In genomic region chr17:45230787-45231480, GRCh38 we compare ENCODE assay signal across 8 cellular contexts. TPM values are rescaled to one million over a fixed set of nuclear protein-coding genes. Genes with fewer than 3 reads are reported as not detected.
A peak's percentile ranks its signal among the peaks of the same experiment; 100 is the strongest.
DNase-seq lines count a peak whose midpoint lies in the region; ATAC-seq lines count a peak whose summit lies in the region.

No MANE protein-coding gene starts in this region.

- H3K9me3 Mint-ChIP-seq in CD4-positive, alpha-beta memory T cell = no peaks in the 10 kb centered on the region
- no peaks in the 10 kb centered on the region for H3K9me3 Mint-ChIP-seq in activated naive CD4-positive, alpha-beta T cell treated with anti-CD3 and anti-CD28 coated beads, Interleukin-2, amount 50 U/mL, for 72 hours
- no peaks in the 10 kb centered on the region for H3K9me3 Mint-ChIP-seq in memory B cell

- no peak overlapping the region for H3K4me3 ChIP-seq in CD4-positive, alpha-beta memory T cell (ENCODE audit: low read length in 2 of 2)

- H3K27ac Mint-ChIP-seq in CD4-positive, alpha-beta memory T cell = peak overlapping the region; percentile 99 to 100 (median 100)
- peak overlapping the region; percentile 99 to 100 for H3K27ac Mint-ChIP-seq in activated naive CD4-positive, alpha-beta T cell treated with anti-CD3 and anti-CD28 coated beads, Interleukin-2, amount 50 U/mL, for 72 hours
- H3K27ac Mint-ChIP-seq in memory B cell = peak overlapping the region; percentile 98

- H3K27ac ChIP-seq in CD4-positive, alpha-beta memory T cell (ENCODE audit: low read depth, low read length) = peak overlapping the region; percentile 97

- H3K4me3 Mint-ChIP-seq in CD4-positive, alpha-beta memory T cell = peak overlapping the region in 4 of 8 donors; percentile 21 to 100 (median 74)
- peak overlapping the region; percentile 24 for H3K4me3 Mint-ChIP-seq in memory B cell

- no peak for ATAC-seq in activated naive CD4-positive, alpha-beta T cell treated with anti-CD3 and anti-CD28 coated beads, Interleukin-2, amount 50 U/mL, for 72 hours
- ATAC-seq in memory B cell (ENCODE audit: low read depth) (no peak), GM21390 (IDR thresholded peaks at IDR 0.05; ENCODE audit: unreplicated experiment) (no peak)

- peaks cover 58 to 100% (median 76%) of the 10 kb centered on the region in 4 donors for H3K4me1 Mint-ChIP-seq in CD4-positive, alpha-beta memory T cell
- H3K4me1 Mint-ChIP-seq in memory B cell = peaks cover 67% of the 10 kb centered on the region

- no peaks in the 10 kb centered on the region for H3K27me3 Mint-ChIP-seq in CD4-positive, alpha-beta memory T cell
- H3K27me3 Mint-ChIP-seq in memory B cell = no peaks in the 10 kb centered on the region

- CTCF ChIA-PET in CD4-positive, alpha-beta memory T cell (lab: Charles Lee; ENCODE audit: partially characterized antibody) = interaction anchor here (1.2 to 14.0 kb wide), 8 partner anchors 12 to 155 kb away, joined by 3 to 449 read pairs (median 8); partner anchors contain the start of genes ACBD4 and FMNL1

- H3K9me3 ChIP-seq in CD4-positive, alpha-beta memory T cell (ENCODE audit: control insufficient read depth in 1 of 2, low read length in 2 of 2) = no peaks in the 10 kb centered on the region

- H3K4me1 ChIP-seq in CD4-positive, alpha-beta memory T cell (ENCODE audit: insufficient read depth, low read length) = peaks cover 97% of the 10 kb centered on the region

- DNase-seq in CD4-positive, alpha-beta memory T cell = peak in 1 of 5 donors; percentile 32
- DNase-seq in LHCN-M2 (ENCODE audit: low read depth) (peak; percentile 69), memory B cell (ENCODE audit: low spot score in 2 of 2) (no peak), NCI-H526 treated with DMSO at 0.1 percent for 48 hours (lab: John Stamatoyannopoulos, UW) (no peak), germinal center (ENCODE audit: low spot score) (no peak)
- DNase-seq in activated naive CD4-positive, alpha-beta T cell treated with anti-CD3 and anti-CD28 coated beads, Interleukin-2, amount 50 U/mL, for 72 hours (ENCODE audit: low spot score in 2 of 2) = no peak
- DNase-seq in activated CD4-positive, CD25-positive, alpha-beta regulatory T cell treated with anti-CD3 and anti-CD28 coated beads, Interleukin-2, amount 50 U/mL, for 72 hours = no peak

- peaks cover 9 to 62% of the 10 kb centered on the region in 2 donors for H3K36me3 Mint-ChIP-seq in CD4-positive, alpha-beta memory T cell
- H3K36me3 Mint-ChIP-seq in activated naive CD4-positive, alpha-beta T cell treated with anti-CD3 and anti-CD28 coated beads, Interleukin-2, amount 50 U/mL, for 72 hours = peaks cover 22 to 49% of the 10 kb centered on the region in 2 donors
- peaks cover 17% of the 10 kb centered on the region for H3K36me3 Mint-ChIP-seq in memory B cell

- intact Hi-C loops in CD4-positive, alpha-beta memory T cell (cut with micrococcal nuclease) = no loop called here

- no peaks in the 10 kb centered on the region for H3K27me3 ChIP-seq in CD4-positive, alpha-beta memory T cell (ENCODE audit: insufficient read depth, low read length)

- H3K36me3 ChIP-seq in CD4-positive, alpha-beta memory T cell (ENCODE audit: insufficient read depth, low read length) = peaks cover 36% of the 10 kb centered on the region

- POLR2A ChIA-PET in CD4-positive, alpha-beta memory T cell (lab: Charles Lee; ENCODE audit: partially characterized antibody) = interaction anchor here (0.7 to 30.3 kb wide), 6 partner anchors 5 to 159 kb away, joined by 3 to 1143 read pairs (median 248); partner anchors contain the start of genes FMNL1, HEXIM1, HEXIM2 and MAP3K14

RNA-seq across cellular contexts. Expression of gene FMNL1, which starts 9.2 kb away (rescaled TPM):
- total RNA-seq in CD4-positive, alpha-beta memory T cell = 100 to 1,000 TPM; 403 to 405 TPM
- 10 to 100 TPM in 1 of 2 donors, 1 to 10 TPM in 1; 8.1 to 64.4 TPM for polyA plus RNA-seq in CD4-positive, alpha-beta memory T cell
- total RNA-seq in LHCN-M2 (2014; rRNA removed) = 19.8 and 29.0 TPM in 2 replicates
- polyA plus RNA-seq in LHCN-M2 (2012) = 20.2 TPM
- total RNA-seq in activated naive CD4-positive, alpha-beta T cell treated with anti-CD3 and anti-CD28 coated beads, Interleukin-2, amount 50 U/mL, for 72 hours = 100 to 1,000 TPM; 221 to 735 TPM

RNA-seq across cellular contexts. Expression of gene SPATA32, which starts 31.0 kb away (rescaled TPM):
- total RNA-seq in CD4-positive, alpha-beta memory T cell = under 1 TPM; 0.22 to 0.41 TPM
- under 1 TPM; 0.25 to 0.49 TPM for polyA plus RNA-seq in CD4-positive, alpha-beta memory T cell
- total RNA-seq in LHCN-M2 (2014; rRNA removed) = 0.11 TPM in 1 of 2 replicates, not detected in the other
- 0.02 TPM for polyA plus RNA-seq in LHCN-M2 (2012)
- total RNA-seq in activated naive CD4-positive, alpha-beta T cell treated with anti-CD3 and anti-CD28 coated beads, Interleukin-2, amount 50 U/mL, for 72 hours = under 1 TPM; 0.37 to 0.50 TPM
